1 cellular context compared by ENCODE assay signal in the genomic region with DNA sequence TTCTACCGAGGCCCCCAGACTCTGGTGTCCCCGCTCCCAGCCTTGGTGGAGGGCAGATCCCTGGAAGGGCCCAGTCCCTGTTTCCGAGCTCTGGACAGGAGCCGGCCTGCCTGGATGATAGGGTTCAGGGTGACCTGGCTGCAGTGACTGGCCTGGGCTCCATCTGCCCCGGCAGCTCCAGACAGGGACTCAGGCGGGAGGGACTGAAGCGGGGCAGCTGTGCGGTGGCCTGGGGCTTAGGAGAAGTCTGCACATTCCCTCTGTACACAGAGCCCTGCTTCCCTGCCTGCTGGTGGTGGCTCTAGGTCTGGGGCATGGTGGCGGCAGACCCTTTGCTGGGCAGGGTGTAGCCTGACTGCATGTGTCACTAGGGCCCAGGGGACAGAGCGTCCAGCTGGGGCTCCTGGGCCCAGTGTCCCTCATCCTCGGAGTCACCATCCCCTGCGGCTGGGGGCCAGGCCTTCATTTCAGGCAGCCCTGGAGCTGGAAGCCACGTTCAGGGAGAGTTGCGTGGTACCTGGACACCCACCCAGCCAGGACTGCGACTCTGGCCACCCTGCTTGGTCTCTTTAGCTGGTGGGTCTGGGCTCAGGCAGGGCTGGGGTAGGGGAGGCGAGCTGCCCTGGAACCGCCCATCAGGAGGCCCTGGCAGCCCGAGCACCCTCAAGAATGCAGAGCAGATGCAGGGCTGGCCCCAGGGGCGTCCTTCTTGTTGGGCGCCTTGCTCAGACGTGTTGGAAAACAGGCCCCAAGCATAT.
TF ChIP-seq lines count a peak whose summit lies in the region.

No MANE protein-coding gene starts in this region.

TF ChIP-seq in K562, 482 proteins besides CTCF, POLR2A, EP300 and RAD21:
- TF ChIP-seq ZNF280A (IDR thresholded peaks at IDR 0.05; ENCODE audit: low read depth, partially characterized antibody): no peak
- TF ChIP-seq, protein P1, sequence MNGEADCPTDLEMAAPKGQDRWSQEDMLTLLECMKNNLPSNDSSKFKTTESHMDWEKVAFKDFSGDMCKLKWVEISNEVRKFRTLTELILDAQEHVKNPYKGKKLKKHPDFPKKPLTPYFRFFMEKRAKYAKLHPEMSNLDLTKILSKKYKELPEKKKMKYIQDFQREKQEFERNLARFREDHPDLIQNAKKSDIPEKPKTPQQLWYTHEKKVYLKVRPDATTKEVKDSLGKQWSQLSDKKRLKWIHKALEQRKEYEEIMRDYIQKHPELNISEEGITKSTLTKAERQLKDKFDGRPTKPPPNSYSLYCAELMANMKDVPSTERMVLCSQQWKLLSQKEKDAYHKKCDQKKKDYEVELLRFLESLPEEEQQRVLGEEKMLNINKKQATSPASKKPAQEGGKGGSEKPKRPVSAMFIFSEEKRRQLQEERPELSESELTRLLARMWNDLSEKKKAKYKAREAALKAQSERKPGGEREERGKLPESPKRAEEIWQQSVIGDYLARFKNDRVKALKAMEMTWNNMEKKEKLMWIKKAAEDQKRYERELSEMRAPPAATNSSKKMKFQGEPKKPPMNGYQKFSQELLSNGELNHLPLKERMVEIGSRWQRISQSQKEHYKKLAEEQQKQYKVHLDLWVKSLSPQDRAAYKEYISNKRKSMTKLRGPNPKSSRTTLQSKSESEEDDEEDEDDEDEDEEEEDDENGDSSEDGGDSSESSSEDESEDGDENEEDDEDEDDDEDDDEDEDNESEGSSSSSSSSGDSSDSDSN (IDR thresholded peaks at IDR 0.05; ENCODE audit: borderline replicate concordance in 1 of 2, low read depth in 2 of 2, low read length in 2 of 2): 0 out of 4 replicates have a peak, but pooled peaks of 1 of the 2 experiments have one; percentile 62
